In genomic region chr20:32312718-32313424, GRCh38 we compare ENCODE assay signal across 1 cellular context.
A peak's percentile ranks its signal among the peaks of the same experiment; 100 is the strongest.
TF ChIP-seq lines count a peak whose summit lies in the region.

No MANE protein-coding gene starts in this region.

TF ChIP-seq in HepG2, 621 proteins besides CTCF, POLR2A, EP300 and RAD21 (continued from another document and continues in another):
- no peak for TF ChIP-seq PHF21A (CRISPR knock-in tag; IDR thresholded peaks at IDR 0.05)
- TF ChIP-seq ZNF569 (CRISPR knock-in tag; IDR thresholded peaks at IDR 0.05; ENCODE audit: borderline replicate concordance), result no peak
- TF ChIP-seq NR2F6 (IDR thresholded peaks at IDR 0.05), result no peak
- 0 out of 2 replicates have a peak, but pooled peaks have one; percentile 18 for TF ChIP-seq NR2F6 (CRISPR knock-in tag; IDR thresholded peaks at IDR 0.05)
- TF ChIP-seq ZNF138 (CRISPR knock-in tag; IDR thresholded peaks at IDR 0.05; ENCODE audit: low read depth), result no peak
- 0 out of 4 replicates have a peak, but pooled peaks of 1 of the 2 experiments have one; percentile 35 for TF ChIP-seq NR2F1 (CRISPR knock-in tag; IDR thresholded peaks at IDR 0.05)
- TF ChIP-seq ZNF512 (CRISPR knock-in tag; IDR thresholded peaks at IDR 0.05), result no peak
- TF ChIP-seq SNAPC2 (CRISPR knock-in tag; IDR thresholded peaks at IDR 0.05), result no peak
- TF ChIP-seq CREBL2 (CRISPR knock-in tag; IDR thresholded peaks at IDR 0.05; ENCODE audit: borderline replicate concordance), result no peak
- TF ChIP-seq ZNF12 (CRISPR knock-in tag; IDR thresholded peaks at IDR 0.05), result no peak
- TF ChIP-seq HCFC1 (IDR thresholded peaks at IDR 0.05; ENCODE audit: low read depth, low read length), result no peak
- no peak for TF ChIP-seq SIN3A (IDR thresholded peaks at IDR 0.05; ENCODE audit: borderline replicate concordance, low read depth, low read length)
- no peak for TF ChIP-seq PAWR (CRISPR knock-in tag; IDR thresholded peaks at IDR 0.05; ENCODE audit: borderline replicate concordance)
- 0 out of 2 replicates have a peak, but pooled peaks have one; percentile 29 for TF ChIP-seq MED1 (CRISPR knock-in tag; IDR thresholded peaks at IDR 0.05)
- no peak for TF ChIP-seq SMARCE1 (IDR thresholded peaks at IDR 0.05; ENCODE audit: borderline replicate concordance)
- no peak for TF ChIP-seq PHB2 (IDR thresholded peaks at IDR 0.05; ENCODE audit: partially characterized antibody)
- TF ChIP-seq FOXA1 (IDR thresholded peaks at IDR 0.05), result no peak
- no peak for TF ChIP-seq FOXA1 (CRISPR knock-in tag; IDR thresholded peaks at IDR 0.05)
- TF ChIP-seq MIER3 (CRISPR knock-in tag; IDR thresholded peaks at IDR 0.05; ENCODE audit: borderline replicate concordance), result no peak; the same call in 1 of the 2 replicates
- TF ChIP-seq CREB3 (CRISPR knock-in tag; IDR thresholded peaks at IDR 0.05), result no peak
- no peak for TF ChIP-seq HHEX (CRISPR knock-in tag; IDR thresholded peaks at IDR 0.05)
- no peak for TF ChIP-seq USF2 (IDR thresholded peaks at IDR 0.05; ENCODE audit: low read depth, low read length)
- TF ChIP-seq USF2 (CRISPR knock-in tag; IDR thresholded peaks at IDR 0.05; ENCODE audit: borderline replicate concordance), result no peak
- peak; percentile 62; the same call in 1 of the 2 replicates for TF ChIP-seq MIER2 (CRISPR knock-in tag; IDR thresholded peaks at IDR 0.05)
- TF ChIP-seq TCF7 (IDR thresholded peaks at IDR 0.05; ENCODE audit: low read depth), result no peak
- TF ChIP-seq MXD4 (CRISPR knock-in tag; IDR thresholded peaks at IDR 0.05), result no peak
- no peak for TF ChIP-seq ZNF652 (CRISPR knock-in tag; IDR thresholded peaks at IDR 0.05; ENCODE audit: borderline replicate concordance, low read depth)
- no peak for TF ChIP-seq ZNF558 (CRISPR knock-in tag; IDR thresholded peaks at IDR 0.05; ENCODE audit: borderline replicate concordance)
- TF ChIP-seq ZNF30 (CRISPR knock-in tag; IDR thresholded peaks at IDR 0.05), result no peak
- no peak for TF ChIP-seq GPBP1L1 (CRISPR knock-in tag; IDR thresholded peaks at IDR 0.05)
- TF ChIP-seq ZNF749 (CRISPR knock-in tag; IDR thresholded peaks at IDR 0.05; ENCODE audit: borderline replicate concordance), result no peak
- no peak for TF ChIP-seq EZH2 (conservative IDR thresholded peaks at IDR 0.05; ENCODE audit: low read depth, low read length)
- TF ChIP-seq SMYD3 (CRISPR knock-in tag; IDR thresholded peaks at IDR 0.05), result no peak
- TF ChIP-seq NFE2L2 (IDR thresholded peaks at IDR 0.05; ENCODE audit: low read length), result no peak
- no peak for TF ChIP-seq PAF1 (CRISPR knock-in tag; IDR thresholded peaks at IDR 0.05)
- TF ChIP-seq TRIM22 (IDR thresholded peaks at IDR 0.05), result no peak
- no peak for TF ChIP-seq ZNF34 (CRISPR knock-in tag; IDR thresholded peaks at IDR 0.05; ENCODE audit: borderline replicate concordance)
- TF ChIP-seq GPN1 (CRISPR knock-in tag; IDR thresholded peaks at IDR 0.05; ENCODE audit: borderline replicate concordance), result no peak
- no peak for TF ChIP-seq ZNF367 (CRISPR knock-in tag; IDR thresholded peaks at IDR 0.05; ENCODE audit: borderline replicate concordance)
- TF ChIP-seq U2AF1 (optimal IDR thresholded peaks at IDR 0.05; ENCODE audit: low read depth, low read length), result no peak
- TF ChIP-seq BORCS8-MEF2B (CRISPR knock-in tag; IDR thresholded peaks at IDR 0.05), result no peak
- TF ChIP-seq MYPOP (CRISPR knock-in tag; IDR thresholded peaks at IDR 0.05), result no peak
- TF ChIP-seq ZBTB33 (CRISPR knock-in tag; IDR thresholded peaks at IDR 0.05), result no peak
- no peak for TF ChIP-seq DDIT3 (CRISPR knock-in tag; IDR thresholded peaks at IDR 0.05)
- TF ChIP-seq ZNF274 (CRISPR knock-in tag; IDR thresholded peaks at IDR 0.05), result no peak
- TF ChIP-seq NRL (CRISPR knock-in tag; IDR thresholded peaks at IDR 0.05; ENCODE audit: borderline replicate concordance), result no peak
- TF ChIP-seq POGK (CRISPR knock-in tag; conservative IDR thresholded peaks at IDR 0.05), result no peak
- no peak for TF ChIP-seq ZNF740 (CRISPR knock-in tag; IDR thresholded peaks at IDR 0.05)
- TF ChIP-seq ZBED4 (CRISPR knock-in tag; IDR thresholded peaks at IDR 0.05; ENCODE audit: borderline replicate concordance), result no peak
- TF ChIP-seq ZNF839 (CRISPR knock-in tag; IDR thresholded peaks at IDR 0.05; ENCODE audit: borderline replicate concordance), result no peak
- no peak for TF ChIP-seq POLR2AphosphoS2 (IDR thresholded peaks at IDR 0.05; ENCODE audit: low read depth, low read length)
- peak; percentile 90; the same call in 1 of the 2 replicates for TF ChIP-seq EHMT2 (IDR thresholded peaks at IDR 0.05; ENCODE audit: borderline replicate concordance, low read depth, low read length)
- no peak for TF ChIP-seq SSRP1 (CRISPR knock-in tag; IDR thresholded peaks at IDR 0.05)
- TF ChIP-seq ATM (IDR thresholded peaks at IDR 0.05; ENCODE audit: borderline replicate concordance), result no peak
- no peak for TF ChIP-seq KLF16 (CRISPR knock-in tag; IDR thresholded peaks at IDR 0.05)
